Comparison of ENCODE assay signal across 8 cellular contexts in genomic region chrX:1453951-1454785, GRCh38. TPM values are rescaled to one million over a fixed set of nuclear protein-coding genes. Genes with fewer than 3 reads are reported as not detected.
DNase-seq lines count a peak whose midpoint lies in the region; ATAC-seq, FAIRE-seq and TF ChIP-seq lines count a peak whose summit lies in the region.

No MANE protein-coding gene starts in this region.

- POLR2A ChIA-PET in activated CD4-positive, alpha-beta memory T cell treated with anti-CD3 and anti-CD28 coated beads, Interleukin-2, amount 10 ng/mL, durations not matched to agents 7 days and 5 days (lab: Charles Lee), result no interaction called here
- POLR2A ChIA-PET in endothelial cell of umbilical vein (lab: Charles Lee), result no interaction called here
- POLR2A ChIA-PET in naive thymus-derived CD4-positive, alpha-beta T cell (lab: Charles Lee), result no interaction called here

- dilution Hi-C loops in endothelial cell of umbilical vein (cut with MboI; ENCODE audit: extremely low pct_ligation_motif_present, low sequenced_read_pairs), result no loop called here

- DNase-seq in AG08396 (ENCODE audit: low spot score) (peak; percentile 87), HK-2 (ENCODE audit: unreplicated experiment) (peak; percentile 76), endothelial cell of umbilical vein (ENCODE audit: low read depth, low spot score) (peak; percentile 88), NCI-H2081 treated with DMSO at 0.1 percent for 48 hours (lab: John Stamatoyannopoulos, UW) (no peak)
- DNase-seq in activated CD4-positive, alpha-beta memory T cell treated with anti-CD3 and anti-CD28 coated beads, Interleukin-2, amount 10 ng/mL, durations not matched to agents 7 days and 5 days, result peak; percentile 93
- peak; percentile 82 to 94 (median 89) for DNase-seq in naive thymus-derived CD4-positive, alpha-beta T cell

- H3K27me3 ChIP-seq in endothelial cell of umbilical vein (ENCODE audit: control insufficient read depth in 2 of 2, insufficient read depth in 2 of 2, low read length in 2 of 2), result no peaks in the 10 kb centered on the region
- H3K27me3 ChIP-seq in naive thymus-derived CD4-positive, alpha-beta T cell (ENCODE audit: control insufficient read depth in 2 of 2, insufficient read depth in 2 of 2, low read length in 2 of 2), result no peaks in the 10 kb centered on the region

- peaks cover 30% of the 10 kb centered on the region for H3K4me1 Mint-ChIP-seq in activated CD4-positive, alpha-beta memory T cell treated with anti-CD3 and anti-CD28 coated beads, Interleukin-2, amount 10 ng/mL, durations not matched to agents 7 days and 5 days
- H3K4me1 Mint-ChIP-seq in naive thymus-derived CD4-positive, alpha-beta T cell, result peaks cover 3 to 29% (median 24%) of the 10 kb centered on the region in 7 donors
- H3K4me1 Mint-ChIP-seq in stimulated activated memory B cell treated with anti-CD40 and anti-IgM and Interleukin-4, amounts not matched to agents 10 μg/mL and 1 μg/mL and 100 μg/mL, for 72 hours, result peaks cover 38% of the 10 kb centered on the region

- peak overlapping the region in 1 of 3 experiments; percentile 73 for H3K4me3 ChIP-seq in endothelial cell of umbilical vein (replicated peaks in 1 of 3; ENCODE audit: insufficient read depth in 1 of 3, low read depth in 1 of 3, low read length in 3 of 3)
- H3K4me3 ChIP-seq in naive thymus-derived CD4-positive, alpha-beta T cell (ENCODE audit: low read length), result no peak overlapping the region

- H2AFZ ChIP-seq in endothelial cell of umbilical vein (ENCODE audit: low read depth, low read length), result peak overlapping the region; percentile 33

- no peaks in the 10 kb centered on the region for H3K36me3 ChIP-seq in endothelial cell of umbilical vein (ENCODE audit: control insufficient read depth in 2 of 2, extremely low read depth in 1 of 2, insufficient read depth in 2 of 2, low read length in 2 of 2)
- peaks cover 0 to 4% (median 0%) of the 10 kb centered on the region in 3 experiments for H3K36me3 ChIP-seq in naive thymus-derived CD4-positive, alpha-beta T cell (ENCODE audit: control insufficient read depth in 2 of 3, insufficient read depth in 3 of 3, low read length in 3 of 3)

- peaks cover 2% of the 10 kb centered on the region for H3K4me1 ChIP-seq in endothelial cell of umbilical vein (ENCODE audit: control insufficient read depth, extremely low read depth, insufficient read depth, low read length)
- peaks cover 24 to 41% of the 10 kb centered on the region in 2 donors for H3K4me1 ChIP-seq in naive thymus-derived CD4-positive, alpha-beta T cell (ENCODE audit: control insufficient read depth in 2 of 2, insufficient read depth in 2 of 2, low read length in 2 of 2)

- peaks cover 8% of the 10 kb centered on the region for H3K9me3 Mint-ChIP-seq in activated CD4-positive, alpha-beta memory T cell treated with anti-CD3 and anti-CD28 coated beads, Interleukin-2, amount 10 ng/mL, durations not matched to agents 7 days and 5 days
- H3K9me3 Mint-ChIP-seq in naive thymus-derived CD4-positive, alpha-beta T cell, result peaks cover 0 to 10% (median 2%) of the 10 kb centered on the region in 11 donors
- peaks cover 7% of the 10 kb centered on the region for H3K9me3 Mint-ChIP-seq in stimulated activated memory B cell treated with anti-CD40 and anti-IgM and Interleukin-4, amounts not matched to agents 10 μg/mL and 1 μg/mL and 100 μg/mL, for 72 hours

- H3K27ac Mint-ChIP-seq in activated CD4-positive, alpha-beta memory T cell treated with anti-CD3 and anti-CD28 coated beads, Interleukin-2, amount 10 ng/mL, durations not matched to agents 7 days and 5 days, result peak overlapping the region; percentile 79
- peak overlapping the region in 8 of 9 donors; percentile 68 to 90 (median 80) for H3K27ac Mint-ChIP-seq in naive thymus-derived CD4-positive, alpha-beta T cell
- peak overlapping the region; percentile 80 for H3K27ac Mint-ChIP-seq in stimulated activated memory B cell treated with anti-CD40 and anti-IgM and Interleukin-4, amounts not matched to agents 10 μg/mL and 1 μg/mL and 100 μg/mL, for 72 hours

- H3K9me1 ChIP-seq in endothelial cell of umbilical vein (replicated peaks; ENCODE audit: control insufficient read depth, extremely low read depth, insufficient read depth, low read length), result no peaks in the 10 kb centered on the region

- H3K9ac ChIP-seq in endothelial cell of umbilical vein (replicated peaks; ENCODE audit: extremely low read depth, insufficient read depth, low read length), result no peak overlapping the region

- TF ChIP-seq POLR2A in endothelial cell of umbilical vein (IDR thresholded peaks at IDR 0.05; ENCODE audit: low read depth, low read length), result no peak

- H3K27ac ChIP-seq in endothelial cell of umbilical vein (ENCODE audit: insufficient read depth, low read depth, low read length), result no peak overlapping the region
- H3K27ac ChIP-seq in naive thymus-derived CD4-positive, alpha-beta T cell (ENCODE audit: low read depth, low read length), result peak overlapping the region; percentile 99

- H3K36me3 Mint-ChIP-seq in activated CD4-positive, alpha-beta memory T cell treated with anti-CD3 and anti-CD28 coated beads, Interleukin-2, amount 10 ng/mL, durations not matched to agents 7 days and 5 days (ENCODE audit: low read depth), result peaks cover 10% of the 10 kb centered on the region
- peaks cover 0 to 12% (median 3%) of the 10 kb centered on the region in 5 donors for H3K36me3 Mint-ChIP-seq in naive thymus-derived CD4-positive, alpha-beta T cell
- peaks cover 10% of the 10 kb centered on the region for H3K36me3 Mint-ChIP-seq in stimulated activated memory B cell treated with anti-CD40 and anti-IgM and Interleukin-4, amounts not matched to agents 10 μg/mL and 1 μg/mL and 100 μg/mL, for 72 hours

- CTCF ChIA-PET in activated CD4-positive, alpha-beta memory T cell treated with anti-CD3 and anti-CD28 coated beads, Interleukin-2, amount 10 ng/mL, durations not matched to agents 7 days and 5 days (lab: Charles Lee), result no interaction called here
- CTCF ChIA-PET in endothelial cell of umbilical vein (lab: Charles Lee), result no interaction called here
- CTCF ChIA-PET in naive thymus-derived CD4-positive, alpha-beta T cell (lab: Charles Lee), result no interaction called here

- no peaks in the 10 kb centered on the region for H4K20me1 ChIP-seq in endothelial cell of umbilical vein (replicated peaks; ENCODE audit: control insufficient read depth, extremely low read depth, insufficient read depth, low read length)

- H3K9me3 ChIP-seq in endothelial cell of umbilical vein (replicated peaks; ENCODE audit: control insufficient read depth, insufficient read depth, low read length), result no peaks in the 10 kb centered on the region
- no peaks in the 10 kb centered on the region for H3K9me3 ChIP-seq in naive thymus-derived CD4-positive, alpha-beta T cell (ENCODE audit: control insufficient read depth in 2 of 3, low read length in 3 of 3)

- H3K4me3 Mint-ChIP-seq in activated CD4-positive, alpha-beta memory T cell treated with anti-CD3 and anti-CD28 coated beads, Interleukin-2, amount 10 ng/mL, durations not matched to agents 7 days and 5 days, result peak overlapping the region; percentile 68
- H3K4me3 Mint-ChIP-seq in naive thymus-derived CD4-positive, alpha-beta T cell, result peak overlapping the region; percentile 49 to 93 (median 68)
- peak overlapping the region; percentile 49 for H3K4me3 Mint-ChIP-seq in stimulated activated memory B cell treated with anti-CD40 and anti-IgM and Interleukin-4, amounts not matched to agents 10 μg/mL and 1 μg/mL and 100 μg/mL, for 72 hours

- H3K27me3 Mint-ChIP-seq in activated CD4-positive, alpha-beta memory T cell treated with anti-CD3 and anti-CD28 coated beads, Interleukin-2, amount 10 ng/mL, durations not matched to agents 7 days and 5 days, result no peaks in the 10 kb centered on the region
- peaks cover 0 to 2% (median 0%) of the 10 kb centered on the region in 5 donors for H3K27me3 Mint-ChIP-seq in naive thymus-derived CD4-positive, alpha-beta T cell
- H3K27me3 Mint-ChIP-seq in stimulated activated memory B cell treated with anti-CD40 and anti-IgM and Interleukin-4, amounts not matched to agents 10 μg/mL and 1 μg/mL and 100 μg/mL, for 72 hours, result no peaks in the 10 kb centered on the region

- intact Hi-C loops in endothelial cell of umbilical vein (cut with micrococcal nuclease), result loop anchor here (1.0 to 10.0 kb wide), 12 partner anchors 62 to 1237 kb away; partner anchors contain the start of genes AKAP17A, CD99 and SLC25A6
- intact Hi-C loops in naive thymus-derived CD4-positive, alpha-beta T cell (cut with micrococcal nuclease), result loop anchor here (1.0 to 5.0 kb wide), 25 partner anchors 9 to 1237 kb away; partner anchors contain the start of genes AKAP17A (in 2 of the 2), CD99 (in 2 of the 2), GTPBP6 (in 2 of the 2) and P2RY8 (in 2 of the 2)

- peaks cover 23% of the 10 kb centered on the region for H3K79me2 ChIP-seq in endothelial cell of umbilical vein (ENCODE audit: control insufficient read depth, insufficient read depth, low read length)

- TF ChIP-seq CTCF in endothelial cell of umbilical vein (IDR thresholded peaks at IDR 0.05; ENCODE audit: extremely low read depth in 1 of 2, insufficient read depth in 1 of 2, low read depth in 1 of 2, low read length in 2 of 2), result peak; percentile 92 to 97

- no TSS peak for BruUV-seq in endothelial cell of umbilical vein (replicated peaks; lab: Mats Ljungman, UMichigan)

- H3K4me2 ChIP-seq in endothelial cell of umbilical vein (ENCODE audit: insufficient read depth, low read length), result no peak overlapping the region

- FAIRE-seq in endothelial cell of umbilical vein (lab: Jason Lieb, UNC), result peak; percentile 31

- peak; percentile 37 for ATAC-seq in GM19438 (IDR thresholded peaks at IDR 0.05; ENCODE audit: low read depth, unreplicated experiment)
- peak; percentile 26 for ATAC-seq in naive thymus-derived CD4-positive, alpha-beta T cell
- ATAC-seq in stimulated activated memory B cell treated with anti-CD40 and anti-IgM and Interleukin-4, amounts not matched to agents 10 μg/mL and 1 μg/mL and 100 μg/mL, for 72 hours, result peak; percentile 63

TF ChIP-seq in endothelial cell of umbilical vein, 7 proteins besides CTCF, POLR2A, EP300 and RAD21 (continues in another document):
- no peak for TF ChIP-seq EZH2 (IDR thresholded peaks at IDR 0.05; ENCODE audit: borderline replicate concordance, low read depth, low read length, severe bottlenecking)
- no peak for TF ChIP-seq FOS (IDR thresholded peaks at IDR 0.05; ENCODE audit: borderline replicate concordance, insufficient read depth, low read length)

RNA-seq across cellular contexts. Expression of gene ASMTL, which starts 1.5 kb away (rescaled TPM):
- total RNA-seq in activated CD4-positive, alpha-beta memory T cell treated with anti-CD3 and anti-CD28 coated beads, Interleukin-2, amount 10 ng/mL, durations not matched to agents 7 days and 5 days, result 10 to 100 TPM; 62.2 to 63.3 TPM
- total RNA-seq in endothelial cell of umbilical vein, result 27.1 and 28.8 TPM in 2 replicates
- 29.9 and 33.1 TPM in 2 replicates for polyA plus RNA-seq in endothelial cell of umbilical vein
- polyA plus RNA-seq in endothelial cell of umbilical vein (2011; cell fraction: cytosol; rRNA removed), result 22.0 and 27.0 TPM in 2 replicates
- polyA plus RNA-seq in endothelial cell of umbilical vein (2011; cell fraction: nucleus; rRNA removed), result 22.1 and 24.7 TPM in 2 replicates
- 30.0 and 47.7 TPM in 2 replicates for polyA plus RNA-seq in endothelial cell of umbilical vein (2012)
- polyA minus RNA-seq in endothelial cell of umbilical vein, result 21.4 and 21.7 TPM in 2 replicates
- 9.5 TPM for polyA minus RNA-seq in endothelial cell of umbilical vein (2011; cell fraction: cytosol; rRNA and poly(A)+ RNA removed)
- 9.8 and 14.1 TPM in 2 replicates for polyA minus RNA-seq in endothelial cell of umbilical vein (2011; cell fraction: nucleus; rRNA and poly(A)+ RNA removed)
- total RNA-seq in naive thymus-derived CD4-positive, alpha-beta T cell, result 10 to 100 TPM; 30.9 to 50.0 (median 41.7) TPM
- 10 to 100 TPM; 41.0 to 46.0 TPM for polyA plus RNA-seq in naive thymus-derived CD4-positive, alpha-beta T cell
